1 cellular context compared by ENCODE assay signal in the genomic region with DNA sequence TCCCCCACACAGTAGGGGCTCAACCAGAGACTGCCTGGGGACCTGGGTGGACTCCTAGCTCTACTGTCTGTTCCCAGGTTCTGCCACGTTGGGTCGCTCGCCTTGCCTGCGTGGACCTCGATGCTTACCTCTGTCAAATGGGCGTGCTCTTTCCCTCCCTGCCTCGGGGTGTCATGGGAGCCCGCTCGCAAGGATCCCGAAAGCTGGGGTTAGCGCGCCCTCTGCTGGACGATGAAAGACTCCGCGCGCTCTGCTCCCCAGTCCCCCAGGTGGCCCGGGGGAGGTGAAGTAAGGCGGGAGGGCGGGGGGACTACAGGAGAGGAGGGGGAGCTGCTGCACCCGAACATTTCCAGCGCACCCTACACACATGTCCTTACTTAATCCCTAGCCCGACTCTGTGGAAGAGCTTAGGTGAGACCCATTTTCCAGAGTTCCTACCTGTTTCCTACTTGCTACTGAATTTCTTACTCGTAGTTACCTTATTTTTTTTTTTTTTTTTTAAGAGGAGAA.
TF ChIP-seq lines count a peak whose summit lies in the region.

No MANE protein-coding gene starts in this region.

TF ChIP-seq in GM23338, 12 proteins besides CTCF, POLR2A, EP300 and RAD21 (continued from another document):
- no peak for TF ChIP-seq REST (IDR thresholded peaks at IDR 0.05; ENCODE audit: unreplicated experiment)
TF ChIP-seq in GM23338: peak in this region for 0.
